ENCODE assay signal across 34 cellular contexts in the genomic region with DNA sequence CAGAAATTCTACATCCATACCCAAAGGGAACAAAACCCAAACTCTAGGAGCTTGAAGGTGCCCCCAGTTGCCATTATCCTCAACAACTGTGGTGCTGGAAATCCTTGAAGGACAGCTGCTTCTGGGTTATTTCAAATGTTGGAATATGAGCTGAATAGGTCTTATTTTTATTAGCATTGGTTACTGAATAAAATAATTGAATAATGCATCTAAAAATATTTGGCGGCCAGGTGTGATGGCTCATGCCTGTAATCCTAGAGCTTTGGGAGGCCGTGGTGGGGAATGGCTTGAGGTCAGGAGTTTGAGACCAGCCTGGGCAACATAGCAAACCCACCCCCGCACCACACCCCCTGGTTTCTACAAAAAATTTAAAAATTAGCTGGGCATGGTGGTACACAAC. TPM values are rescaled to one million over a fixed set of nuclear protein-coding genes. Genes with fewer than 3 reads are reported as not detected.
"Had no signal": no experiment of that assay in that cellular context is flagged by ENCODE, and none has a peak within 500 bp of the region (broad histone marks: within the 10 kb centered on the region; RNA-seq: fewer than 3 reads in every experiment).

No MANE protein-coding gene starts in this region.

- H3K36me3 Mint-ChIP-seq: activated CD4-positive, alpha-beta memory T cell treated with anti-CD3 and anti-CD28 coated beads for 36 hours; activated CD8-positive, alpha-beta memory T cell treated with anti-CD3 and anti-CD28 coated beads, Interleukin-2, amount 10 ng/mL, durations not matched to agents 7 days and 5 days; activated naive CD4-positive, alpha-beta T cell treated with anti-CD3 and anti-CD28 coated beads, Interleukin-2, amount 50 U/mL, for 24 hours; activated naive CD8-positive, alpha-beta T cell treated with anti-CD3 and anti-CD28 coated beads for 36 hours had no signal

- H3K9me3 Mint-ChIP-seq: activated CD4-positive, alpha-beta memory T cell treated with anti-CD3 and anti-CD28 coated beads for 36 hours; activated CD4-positive, alpha-beta T cell treated with anti-CD3 and anti-CD28 coated beads, Interleukin-2, amount 10 ng/mL, durations not matched to agents 24 days and 14 days; activated naive CD4-positive, alpha-beta T cell treated with anti-CD3 and anti-CD28 coated beads for 36 hours; activated naive CD4-positive, alpha-beta T cell treated with anti-CD3 and anti-CD28 coated beads, Interleukin-2, amount 50 U/mL, for 24 hours; activated naive CD8-positive, alpha-beta T cell treated with anti-CD3 and anti-CD28 coated beads for 36 hours; activated naive CD8-positive, alpha-beta T cell treated with anti-CD3 and anti-CD28 coated beads, Interleukin-2, amount 50 U/mL, for 24 hours; activated T-helper 1 cell treated with anti-CD3 and anti-CD28 coated beads, Interleukin-12 subunit alpha, Interleukin-12 subunit beta, Interleukin-2, Interleukin-4 antibody, amounts not matched to agents 30 ng/mL and 10 ng/mL and 1 ng/mL, durations not matched to agents 14 hours and 24 hours and 36 hours; activated T-helper 2 cell treated with anti-CD3 and anti-CD28 coated beads, Interferon-gamma antibody, Interleukin-2, Interleukin-4, amounts not matched to agents 10 μg/mL and 5 μg/mL and 100 μg/mL, durations not matched to agents 14 hours and 24 hours and 36 hours; effector memory CD8-positive, alpha-beta T cell had no signal

- H3K27ac Mint-ChIP-seq: activated CD4-positive, alpha-beta memory T cell treated with anti-CD3 and anti-CD28 coated beads for 36 hours; activated CD4-positive, alpha-beta T cell treated with anti-CD3 and anti-CD28 coated beads for 36 hours; activated CD4-positive, alpha-beta T cell treated with anti-CD3 and anti-CD28 coated beads, Interleukin-2, amount 10 ng/mL, durations not matched to agents 24 days and 14 days; activated CD8-positive, alpha-beta memory T cell treated with anti-CD3 and anti-CD28 coated beads, Interleukin-2, amount 10 ng/mL, durations not matched to agents 7 days and 5 days; activated CD8-positive, alpha-beta T cell treated with anti-CD3 and anti-CD28 coated beads, Interleukin-2, amount 10 ng/mL, durations not matched to agents 7 days and 5 days; activated naive CD4-positive, alpha-beta T cell treated with anti-CD3 and anti-CD28 coated beads for 36 hours; activated naive CD4-positive, alpha-beta T cell treated with anti-CD3 and anti-CD28 coated beads, Interleukin-2, amount 50 U/mL, for 24 hours; activated naive CD8-positive, alpha-beta T cell treated with anti-CD3 and anti-CD28 coated beads for 36 hours; activated naive CD8-positive, alpha-beta T cell treated with anti-CD3 and anti-CD28 coated beads, Interleukin-2, amount 50 U/mL, for 24 hours; activated T-helper 1 cell treated with anti-CD3 and anti-CD28 coated beads, Interleukin-12 subunit alpha, Interleukin-12 subunit beta, Interleukin-2, Interleukin-4 antibody, amounts not matched to agents 30 ng/mL and 10 ng/mL and 1 ng/mL, durations not matched to agents 14 hours and 24 hours and 36 hours; activated T-helper 2 cell treated with anti-CD3 and anti-CD28 coated beads, Interferon-gamma antibody, Interleukin-2, Interleukin-4, amounts not matched to agents 10 μg/mL and 5 μg/mL and 100 μg/mL, durations not matched to agents 14 hours and 24 hours and 36 hours; effector memory CD8-positive, alpha-beta T cell had no signal

- DNase-seq: activated CD4-positive, alpha-beta memory T cell treated with anti-CD3 and anti-CD28 coated beads for 36 hours; activated CD4-positive, alpha-beta T cell treated with anti-CD3 and anti-CD28 coated beads for 36 hours; activated CD4-positive, alpha-beta T cell treated with anti-CD3 and anti-CD28 coated beads, Interleukin-2, amount 10 ng/mL, durations not matched to agents 24 days and 14 days; activated CD4-positive, CD25-positive, alpha-beta regulatory T cell; activated CD4-positive, CD25-positive, alpha-beta regulatory T cell treated with anti-CD3 and anti-CD28 coated beads, Interleukin-2, amount 50 U/mL, for 72 hours; activated CD8-positive, alpha-beta memory T cell treated with anti-CD3 and anti-CD28 coated beads, Interleukin-2, amount 10 ng/mL, durations not matched to agents 7 days and 5 days; activated CD8-positive, alpha-beta memory T cell treated with anti-CD3 and anti-CD28 coated beads, Interleukin-2, amount 50 U/mL, for 4 hours; activated CD8-positive, alpha-beta T cell treated with anti-CD3 and anti-CD28 coated beads, Interleukin-2, amount 10 ng/mL, durations not matched to agents 7 days and 5 days; activated effector memory CD4-positive, alpha-beta T cell treated with anti-CD3 and anti-CD28 coated beads, Interleukin-2, amount 50 U/mL, for 16 hours; activated naive CD4-positive, alpha-beta T cell treated with anti-CD3 and anti-CD28 coated beads for 36 hours; activated naive CD8-positive, alpha-beta T cell treated with anti-CD3 and anti-CD28 coated beads for 36 hours; activated naive CD8-positive, alpha-beta T cell treated with anti-CD3 and anti-CD28 coated beads, Interleukin-2, amount 50 U/mL, for 24 hours; activated T-cell treated with anti-CD3 and anti-CD28 coated beads, Interleukin-2, amount 50 U/mL, for 1 hour; activated T-cell treated with anti-CD3 and anti-CD28 coated beads, Interleukin-2, amount 50 U/mL, for 48 hours; adrenal gland; amygdala; aorta; body of pancreas; caudate nucleus; cortex of kidney; dermis blood vessel endothelial cell; effector CD4-positive, alpha-beta T cell; effector memory CD8-positive, alpha-beta T cell; head of caudate nucleus; T-helper 2 cell had no signal

- H3K4me3 Mint-ChIP-seq: activated CD4-positive, alpha-beta memory T cell treated with anti-CD3 and anti-CD28 coated beads for 36 hours; activated CD4-positive, alpha-beta T cell treated with anti-CD3 and anti-CD28 coated beads for 36 hours; activated CD4-positive, alpha-beta T cell treated with anti-CD3 and anti-CD28 coated beads, Interleukin-2, amount 10 ng/mL, durations not matched to agents 24 days and 14 days; activated CD8-positive, alpha-beta memory T cell treated with anti-CD3 and anti-CD28 coated beads, Interleukin-2, amount 10 ng/mL, durations not matched to agents 7 days and 5 days; activated CD8-positive, alpha-beta T cell treated with anti-CD3 and anti-CD28 coated beads, Interleukin-2, amount 10 ng/mL, durations not matched to agents 7 days and 5 days; activated naive CD4-positive, alpha-beta T cell treated with anti-CD3 and anti-CD28 coated beads for 36 hours; activated naive CD4-positive, alpha-beta T cell treated with anti-CD3 and anti-CD28 coated beads, Interleukin-2, amount 50 U/mL, for 24 hours; activated naive CD8-positive, alpha-beta T cell treated with anti-CD3 and anti-CD28 coated beads for 36 hours; activated naive CD8-positive, alpha-beta T cell treated with anti-CD3 and anti-CD28 coated beads, Interleukin-2, amount 50 U/mL, for 24 hours; activated T-helper 1 cell treated with anti-CD3 and anti-CD28 coated beads, Interleukin-12 subunit alpha, Interleukin-12 subunit beta, Interleukin-2, Interleukin-4 antibody, amounts not matched to agents 30 ng/mL and 10 ng/mL and 1 ng/mL, durations not matched to agents 14 hours and 24 hours and 36 hours; effector memory CD8-positive, alpha-beta T cell had no signal

- H3K4me1 Mint-ChIP-seq: activated CD4-positive, alpha-beta T cell treated with anti-CD3 and anti-CD28 coated beads for 36 hours; activated CD4-positive, alpha-beta T cell treated with anti-CD3 and anti-CD28 coated beads, Interleukin-2, amount 10 ng/mL, durations not matched to agents 24 days and 14 days; activated CD8-positive, alpha-beta memory T cell treated with anti-CD3 and anti-CD28 coated beads, Interleukin-2, amount 10 ng/mL, durations not matched to agents 7 days and 5 days; activated naive CD4-positive, alpha-beta T cell treated with anti-CD3 and anti-CD28 coated beads, Interleukin-2, amount 50 U/mL, for 24 hours; activated naive CD8-positive, alpha-beta T cell treated with anti-CD3 and anti-CD28 coated beads for 36 hours; activated naive CD8-positive, alpha-beta T cell treated with anti-CD3 and anti-CD28 coated beads, Interleukin-2, amount 50 U/mL, for 24 hours had no signal

- H3K36me3 ChIP-seq: adrenal gland had no signal

- H3K27ac ChIP-seq: adrenal gland, body of pancreas, epithelial cell of prostate had no signal

- H3K27me3 ChIP-seq: adrenal gland, body of pancreas had no signal

- H3K9me3 ChIP-seq: adrenal gland, body of pancreas had no signal

- H3K4me1 ChIP-seq: adrenal gland, body of pancreas had no signal

- FAIRE-seq: colon, endothelial cell of umbilical vein, frontal cortex had no signal

- ATAC-seq: activated CD4-positive, alpha-beta T cell treated with anti-CD3 and anti-CD28 coated beads for 36 hours; activated CD8-positive, alpha-beta memory T cell treated with anti-CD3 and anti-CD28 coated beads, Interleukin-2, amount 10 ng/mL, durations not matched to agents 7 days and 5 days; activated CD8-positive, alpha-beta T cell treated with anti-CD3 and anti-CD28 coated beads, Interleukin-2, amount 10 ng/mL, durations not matched to agents 7 days and 5 days; activated naive CD8-positive, alpha-beta T cell treated with anti-CD3 and anti-CD28 coated beads, Interleukin-2, amount 50 U/mL, for 24 hours; body of pancreas; effector memory CD8-positive, alpha-beta T cell had no signal

- H3K4me3 ChIP-seq: adrenal gland, body of pancreas had no signal

RNA-seq across cellular contexts. Expression of gene PAMR1, which starts 10.9 kb away (rescaled TPM):
- total RNA-seq: activated CD4-positive, alpha-beta memory T cell treated with anti-CD3 and anti-CD28 coated beads for 36 hours; activated CD4-positive, alpha-beta T cell treated with anti-CD3 and anti-CD28 coated beads for 36 hours; activated CD4-positive, alpha-beta T cell treated with anti-CD3 and anti-CD28 coated beads, Interleukin-2, amount 10 ng/mL, durations not matched to agents 24 days and 14 days; activated CD8-positive, alpha-beta memory T cell treated with anti-CD3 and anti-CD28 coated beads for 36 hours; activated CD8-positive, alpha-beta memory T cell treated with anti-CD3 and anti-CD28 coated beads, Interleukin-2, amount 10 ng/mL, durations not matched to agents 7 days and 5 days; activated CD8-positive, alpha-beta T cell treated with anti-CD3 and anti-CD28 coated beads, Interleukin-2, amount 10 ng/mL, durations not matched to agents 7 days and 5 days; activated naive CD4-positive, alpha-beta T cell treated with anti-CD3 and anti-CD28 coated beads for 36 hours; activated naive CD8-positive, alpha-beta T cell treated with anti-CD3 and anti-CD28 coated beads for 36 hours; activated T-helper 1 cell treated with anti-CD3 and anti-CD28 coated beads, Interleukin-12 subunit alpha, Interleukin-12 subunit beta, Interleukin-2, Interleukin-4 antibody, amounts not matched to agents 30 ng/mL and 10 ng/mL and 1 ng/mL, durations not matched to agents 14 hours and 24 hours and 36 hours; activated T-helper 2 cell treated with anti-CD3 and anti-CD28 coated beads, Interferon-gamma antibody, Interleukin-2, Interleukin-4, amounts not matched to agents 10 μg/mL and 5 μg/mL and 100 μg/mL, durations not matched to agents 14 hours and 24 hours and 36 hours; endothelial cell of umbilical vein; T-helper 1 cell treated with Interleukin-12 subunit alpha and Interleukin-12 subunit beta and Interleukin-4 antibody, amounts not matched to agents 30 ng/mL and 1 ng/mL, for 36 hours had no signal
- polyA plus RNA-seq: endothelial cell of umbilical vein had no signal
